Comparison of ENCODE assay signal across 1 cellular context in genomic region chr3:131217296-131217741, GRCh38.
TF ChIP-seq lines count a peak whose summit lies in the region.

No MANE protein-coding gene starts in this region.

TF ChIP-seq in WTC11, 78 proteins besides CTCF, POLR2A, EP300 and RAD21 (continued from another document):
- TF ChIP-seq SOX15 (CRISPR knock-in tag; IDR thresholded peaks at IDR 0.05) (no peak), E2F1 (CRISPR knock-in tag; IDR thresholded peaks at IDR 0.05) (no peak), MAX (CRISPR knock-in tag; IDR thresholded peaks at IDR 0.05) (no peak), ZNF416 (CRISPR knock-in tag; IDR thresholded peaks at IDR 0.05) (no peak), JUN (CRISPR knock-in tag; IDR thresholded peaks at IDR 0.05) (no peak), PREB (CRISPR knock-in tag; IDR thresholded peaks at IDR 0.05; ENCODE audit: borderline replicate concordance) (no peak), ZNF317 (CRISPR knock-in tag; IDR thresholded peaks at IDR 0.05; ENCODE audit: borderline replicate concordance, low read depth) (no peak), ZNF138 (CRISPR knock-in tag; conservative IDR thresholded peaks at IDR 0.05) (no peak), ZNF281 (CRISPR knock-in tag; IDR thresholded peaks at IDR 0.05) (no peak), ZNF219 (CRISPR knock-in tag; IDR thresholded peaks at IDR 0.05; ENCODE audit: borderline replicate concordance) (no peak), FOXJ3 (CRISPR knock-in tag; IDR thresholded peaks at IDR 0.05; ENCODE audit: borderline replicate concordance) (no peak)
